ENCODE assay signal across 8 cellular contexts in the genomic region with DNA sequence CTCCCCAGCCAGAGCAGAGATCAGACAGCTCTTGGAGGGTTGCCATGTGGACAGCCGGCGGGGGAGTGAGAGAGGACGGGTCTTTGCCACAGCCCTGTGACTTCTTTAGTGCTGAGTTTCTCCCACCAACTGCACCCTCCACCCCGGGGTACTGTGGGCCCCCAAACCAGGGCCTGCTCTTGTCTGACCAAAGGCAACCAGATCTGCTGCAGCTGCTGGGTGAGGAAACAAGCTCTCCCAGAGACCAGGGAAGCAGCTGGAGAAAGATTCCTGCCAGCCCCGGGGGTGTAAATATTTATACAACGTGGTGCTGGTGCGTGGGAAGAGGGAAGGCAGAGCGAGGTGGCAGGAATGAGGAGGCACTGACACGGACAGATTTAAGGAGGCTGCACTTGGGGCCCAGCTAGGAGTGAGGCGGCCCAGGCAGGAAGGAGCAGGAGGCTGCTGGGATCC. TPM values are rescaled to one million over a fixed set of nuclear protein-coding genes. Genes with fewer than 3 reads are reported as not detected.
DNase-seq lines count a peak whose midpoint lies in the region; ATAC-seq lines count a peak whose summit lies in the region.

No MANE protein-coding gene starts in this region.

- no peak for ATAC-seq in GM21367 (IDR thresholded peaks at IDR 0.05; ENCODE audit: unreplicated experiment)

- peak; percentile 37 for DNase-seq in ELF-1 (ENCODE audit: low read depth, low spot score)
- peak; percentile 15 for DNase-seq in NCI-H446 treated with DMSO at 0.1 percent for 48 hours (lab: John Stamatoyannopoulos, UW)
- DNase-seq in dermis blood vessel endothelial cell: peak; percentile 89
- DNase-seq in mucosa of gallbladder (ENCODE audit: low spot score): peak; percentile 66
- DNase-seq in COR-L47 (lab: John Stamatoyannopoulos, UW): no peak
- DNase-seq in T-helper 1 cell: no peak
- no peak for DNase-seq in activated CD4-positive, alpha-beta T cell treated with anti-CD3 and anti-CD28 coated beads for 1 hour

RNA-seq across cellular contexts. Expression of gene ZFP36L1, which starts 14.3 kb away (rescaled TPM):
- total RNA-seq in dermis blood vessel endothelial cell (72.2 and 94.7 TPM in 2 replicates), mucosa of gallbladder (398 TPM)

Comparison
In these comparisons a context has a peak if more than half of its experiments do, and no peak if none do; other contexts are left out.
1. DNase-seq: peak in ELF-1 (single experiment), NCI-H446 treated with DMSO at 0.1 percent for 48 hours (single experiment), dermis blood vessel endothelial cell (single experiment) and mucosa of gallbladder (single experiment); none in COR-L47 (single experiment), T-helper 1 cell (0 of 5) and activated CD4-positive, alpha-beta T cell treated with anti-CD3 and anti-CD28 coated beads for 1 hour (single experiment).